Comparison of ENCODE assay signal across 11 cellular contexts in the genomic region with DNA sequence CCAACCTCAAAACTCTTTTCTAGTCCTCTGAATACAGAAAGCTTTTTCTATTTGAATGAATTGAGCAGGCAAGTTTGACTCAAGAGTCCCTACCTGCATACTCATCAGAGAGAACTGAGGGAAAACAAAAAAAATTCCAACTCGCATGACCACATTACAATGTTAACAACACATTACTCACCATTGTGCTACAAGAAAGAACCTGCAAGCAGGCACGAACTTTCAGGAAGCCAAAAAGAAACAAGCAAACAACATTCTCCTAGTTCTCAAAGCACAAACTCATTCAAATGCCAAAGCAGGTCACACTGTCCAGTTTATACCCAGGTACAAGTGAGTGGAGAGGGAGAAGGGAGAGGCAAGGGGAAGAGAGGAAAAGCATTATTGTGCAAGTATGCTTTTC. TPM values are rescaled to one million over a fixed set of nuclear protein-coding genes. Genes with fewer than 3 reads are reported as not detected.
DNase-seq lines count a peak whose midpoint lies in the region; ATAC-seq and TF ChIP-seq lines count a peak whose summit lies in the region.
"Had no signal": no experiment of that assay in that cellular context is flagged by ENCODE, and none has a peak within 500 bp of the region (broad histone marks: within the 10 kb centered on the region; RNA-seq: fewer than 3 reads in every experiment).

No MANE protein-coding gene starts in this region.

- peaks cover 4% of the 10 kb centered on the region for H3K27me3 ChIP-seq in lower lobe of right lung (ENCODE audit: low read depth)
- H3K27me3 ChIP-seq: esophagus muscularis mucosa had no signal

- intact Hi-C loops in lower lobe of right lung (cut with DNase I), result no loop called here

- DNase-seq in AG08395 (ENCODE audit: low spot score), result peak; percentile 11
- DNase-seq in astrocyte of the hippocampus (ENCODE audit: low read depth, low spot score), result peak; percentile 80
- no peak for DNase-seq in lower lobe of right lung
- no peak for DNase-seq in NCI-H1436 (lab: John Stamatoyannopoulos, UW)
- DNase-seq in NCI-H2171 (lab: John Stamatoyannopoulos, UW), result no peak
- no peak for DNase-seq in DMS53 treated with DMSO at 0.1 percent for 48 hours (lab: John Stamatoyannopoulos, UW; ENCODE audit: unreplicated experiment)
- DNase-seq: NCI-H2029 treated with DMSO at 0.1 percent for 48 hours had no signal

- H3K36me3 ChIP-seq in lower lobe of right lung, result peaks cover 9% of the 10 kb centered on the region
- H3K36me3 ChIP-seq: thoracic aorta had no signal

- no peak overlapping the region for H3K4me3 ChIP-seq in lower lobe of right lung
- H3K4me3 ChIP-seq: esophagus muscularis mucosa, thoracic aorta had no signal

- H3K27ac ChIP-seq in lower lobe of right lung, result peak overlapping the region; percentile 8

- TF ChIP-seq CTCF in lower lobe of right lung (IDR thresholded peaks at IDR 0.05), result no peak

- ATAC-seq in HG02610 (IDR thresholded peaks at IDR 0.05; ENCODE audit: unreplicated experiment) (peak; percentile 48), lower lobe of right lung (peak; percentile 82 to 92), HG02571 (IDR thresholded peaks at IDR 0.05; ENCODE audit: unreplicated experiment) (no peak)

- H3K9me3 ChIP-seq in lower lobe of right lung, result no peaks in the 10 kb centered on the region
- H3K9me3 ChIP-seq: esophagus muscularis mucosa, thoracic aorta had no signal

- H3K4me1 ChIP-seq in lower lobe of right lung, result peaks cover 61% of the 10 kb centered on the region

RNA-seq across cellular contexts. Expression of a gene that starts 14.6 kb away (rescaled TPM):
- total RNA-seq in lower lobe of right lung, result 29.5 TPM

RNA-seq across cellular contexts. Expression of a gene that starts 59.2 kb away (rescaled TPM):
- 20.4 TPM for total RNA-seq in lower lobe of right lung

Comparison
In these comparisons a context has a peak if more than half of its experiments do, and no peak if none do; other contexts are left out.
1. DNase-seq: peak in AG08395 (single experiment) and astrocyte of the hippocampus (single experiment); none in lower lobe of right lung (single experiment), NCI-H1436 (single experiment), NCI-H2171 (single experiment) and DMS53 treated with DMSO at 0.1 percent for 48 hours (single experiment).